In the genomic region with DNA sequence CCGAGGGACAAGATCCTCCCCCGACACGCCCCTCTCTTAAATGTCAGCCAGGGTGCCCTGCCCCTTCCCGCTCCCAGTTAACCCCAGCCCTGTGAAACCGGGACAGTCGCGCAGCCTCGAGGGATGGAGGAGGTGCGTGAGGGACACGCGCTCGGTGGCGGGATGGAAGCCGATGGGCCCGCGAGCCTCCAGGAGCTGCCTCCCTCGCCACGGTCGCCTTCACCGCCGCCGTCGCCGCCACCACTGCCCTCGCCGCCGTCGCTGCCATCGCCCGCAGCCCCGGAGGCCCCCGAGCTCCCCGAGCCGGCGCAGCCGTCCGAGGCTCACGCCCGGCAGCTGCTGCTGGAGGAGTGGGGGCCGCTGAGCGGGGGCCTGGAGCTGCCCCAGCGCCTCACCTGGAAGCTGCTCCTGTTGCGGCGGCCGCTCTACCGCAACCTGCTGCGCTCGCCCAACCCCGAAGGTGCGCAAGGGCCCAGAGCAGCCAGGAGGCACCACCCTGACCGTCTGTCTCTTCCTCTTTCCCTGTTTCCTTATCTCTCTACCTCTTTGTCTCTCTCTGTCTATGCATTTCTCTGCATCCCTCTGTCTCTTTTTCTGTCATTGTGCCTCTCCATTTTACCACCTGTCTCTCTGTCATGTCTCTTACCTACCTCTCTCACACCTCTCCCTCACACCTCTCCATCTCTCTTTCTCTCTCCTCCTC, we compare ENCODE assay signal across 11 cellular contexts. TPM values are rescaled to one million over a fixed set of nuclear protein-coding genes. Genes with fewer than 3 reads are reported as not detected.
A peak's percentile ranks its signal among the peaks of the same experiment; 100 is the strongest.
DNase-seq lines count a peak whose midpoint lies in the region; ATAC-seq and TF ChIP-seq lines count a peak whose summit lies in the region.
"Had no signal": no experiment of that assay in that cellular context is flagged by ENCODE, and none has a peak within 500 bp of the region (broad histone marks: within the 10 kb centered on the region; RNA-seq: fewer than 3 reads in every experiment).

A gene with protein sequence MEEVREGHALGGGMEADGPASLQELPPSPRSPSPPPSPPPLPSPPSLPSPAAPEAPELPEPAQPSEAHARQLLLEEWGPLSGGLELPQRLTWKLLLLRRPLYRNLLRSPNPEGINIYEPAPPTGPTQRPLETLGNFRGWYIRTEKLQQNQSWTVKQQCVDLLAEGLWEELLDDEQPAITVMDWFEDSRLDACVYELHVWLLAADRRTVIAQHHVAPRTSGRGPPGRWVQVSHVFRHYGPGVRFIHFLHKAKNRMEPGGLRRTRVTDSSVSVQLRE (plus strand): TSS at position 105 of the 703 bp plus-strand sequence. CDS start 19 bp downstream, at position 124.

- H3K4me1 ChIP-seq in cardiac muscle cell (ENCODE audit: low read depth) = no peaks in the 10 kb centered on the region
- no peaks in the 10 kb centered on the region for H3K4me1 ChIP-seq in iPS-18a (ENCODE audit: control insufficient read depth, low read depth, low read length)
- peaks cover 4 to 6% of the 10 kb centered on the region in 2 donors for H3K4me1 ChIP-seq in thoracic aorta (ENCODE audit: control insufficient read depth in 1 of 2, low read depth in 2 of 2)

- H3K4me1 Mint-ChIP-seq in WTC11 = peaks cover 22% of the 10 kb centered on the region

- H3K9me3 ChIP-seq in cardiac muscle cell (ENCODE audit: low read depth) = no peaks in the 10 kb centered on the region
- no peaks in the 10 kb centered on the region for H3K9me3 ChIP-seq in iPS-18a (ENCODE audit: control insufficient read depth, low read depth, low read length)
- H3K9me3 ChIP-seq in thoracic aorta = no peaks in the 10 kb centered on the region

- H3K27ac Mint-ChIP-seq in WTC11 = no peak within 1 kb of the TSS

- H3K27ac ChIP-seq in cardiac muscle cell (no peak within 1 kb of the TSS), iPS-18a (ENCODE audit: low read length) (no peak within 1 kb of the TSS), thoracic aorta (no peak within 1 kb of the TSS)

- TF ChIP-seq CTCF in cardiac muscle cell (IDR thresholded peaks at IDR 0.05; ENCODE audit: low read depth, low read length) (no peak), WTC11 (IDR thresholded peaks at IDR 0.05) (no peak), thoracic aorta (IDR thresholded peaks at IDR 0.05) (no peak)

- no peaks in the 10 kb centered on the region for H3K36me3 ChIP-seq in cardiac muscle cell
- H3K36me3 ChIP-seq in iPS-18a (ENCODE audit: control insufficient read depth, low read depth, low read length) = no peaks in the 10 kb centered on the region
- H3K36me3 ChIP-seq in thoracic aorta = no peaks in the 10 kb centered on the region

- POLR2A ChIA-PET in WTC11 (lab: Charles Lee) = no interaction called here

- H3K9me3 Mint-ChIP-seq in WTC11 = no peaks in the 10 kb centered on the region

- H3K9ac ChIP-seq in iPS-18a (ENCODE audit: low read length) = no peak within 1 kb of the TSS

- peaks cover 64% of the 10 kb centered on the region for H3K27me3 Mint-ChIP-seq in WTC11 (ENCODE audit: low read depth)

- peak within 1 kb of the TSS; percentile 31 for H3K4me3 ChIP-seq in cardiac muscle cell
- H3K4me3 ChIP-seq in iPS-18a (ENCODE audit: low read length) = peak within 1 kb of the TSS; percentile 35
- peak within 1 kb of the TSS; percentile 21 for H3K4me3 ChIP-seq in thoracic aorta

- no peaks in the 10 kb centered on the region for H3K36me3 Mint-ChIP-seq in WTC11

- CTCF ChIA-PET in WTC11 (lab: Charles Lee) = interaction anchor here (0.6 to 5.1 kb wide), 10 partner anchors 10 to 207 kb away, joined by 3 to 26 read pairs (median 4); a partner anchor contains a TSS

- intact Hi-C loops in Right ventricle myocardium inferior (cut with DNase I) = no loop called here

- no peak for ATAC-seq in Right ventricle myocardium inferior
- ATAC-seq in WTC11 = peak; percentile 62
- ATAC-seq in thoracic aorta (ENCODE audit: insufficient number of reproducible peaks, low FRiP score, low read depth) = no peak
- no peak for ATAC-seq in HG03097 (IDR thresholded peaks at IDR 0.05; ENCODE audit: low FRiP score, unreplicated experiment)

- DNase-seq in cardiac muscle cell (ENCODE audit: low read depth in 1 of 2, low spot score in 1 of 2) (peak in 1 of 2 donors; percentile 52), Right ventricle myocardium inferior (ENCODE audit: missing footprints) (no peak), WTC11 (ENCODE audit: low spot score) (peak; percentile 68), thoracic aorta (ENCODE audit: low spot score) (no peak), cortex of kidney (lab: John Stamatoyannopoulos, UW) (no peak), DMS79 treated with DMSO at 0.1 percent for 48 hours (lab: John Stamatoyannopoulos, UW) (no peak)
- DNase-seq: NCI-H510A had no signal

- H3K4me3 Mint-ChIP-seq in WTC11 = peak within 1 kb of the TSS; percentile 67

- H3K27me3 ChIP-seq in cardiac muscle cell = peaks cover 16% of the 10 kb centered on the region
- H3K27me3 ChIP-seq in iPS-18a (ENCODE audit: control insufficient read depth, insufficient read depth, low read length) = peaks cover 41% of the 10 kb centered on the region
- H3K27me3 ChIP-seq in thoracic aorta (replicated peaks; ENCODE audit: insufficient read depth) = peaks cover 6% of the 10 kb centered on the region

TF ChIP-seq in WTC11, 78 proteins besides CTCF, POLR2A, EP300 and RAD21 (continues in another document):
- TF ChIP-seq NFE2L1 (CRISPR knock-in tag; IDR thresholded peaks at IDR 0.05) (peak; percentile 81; the same call in 1 of the 2 replicates), RORB (CRISPR knock-in tag; IDR thresholded peaks at IDR 0.05) (no peak)
- TF ChIP-seq, protein P1, sequence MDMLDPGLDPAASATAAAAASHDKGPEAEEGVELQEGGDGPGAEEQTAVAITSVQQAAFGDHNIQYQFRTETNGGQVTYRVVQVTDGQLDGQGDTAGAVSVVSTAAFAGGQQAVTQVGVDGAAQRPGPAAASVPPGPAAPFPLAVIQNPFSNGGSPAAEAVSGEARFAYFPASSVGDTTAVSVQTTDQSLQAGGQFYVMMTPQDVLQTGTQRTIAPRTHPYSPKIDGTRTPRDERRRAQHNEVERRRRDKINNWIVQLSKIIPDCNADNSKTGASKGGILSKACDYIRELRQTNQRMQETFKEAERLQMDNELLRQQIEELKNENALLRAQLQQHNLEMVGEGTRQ (CRISPR knock-in tag; IDR thresholded peaks at IDR 0.05) = no peak
- TF ChIP-seq, protein P2, sequence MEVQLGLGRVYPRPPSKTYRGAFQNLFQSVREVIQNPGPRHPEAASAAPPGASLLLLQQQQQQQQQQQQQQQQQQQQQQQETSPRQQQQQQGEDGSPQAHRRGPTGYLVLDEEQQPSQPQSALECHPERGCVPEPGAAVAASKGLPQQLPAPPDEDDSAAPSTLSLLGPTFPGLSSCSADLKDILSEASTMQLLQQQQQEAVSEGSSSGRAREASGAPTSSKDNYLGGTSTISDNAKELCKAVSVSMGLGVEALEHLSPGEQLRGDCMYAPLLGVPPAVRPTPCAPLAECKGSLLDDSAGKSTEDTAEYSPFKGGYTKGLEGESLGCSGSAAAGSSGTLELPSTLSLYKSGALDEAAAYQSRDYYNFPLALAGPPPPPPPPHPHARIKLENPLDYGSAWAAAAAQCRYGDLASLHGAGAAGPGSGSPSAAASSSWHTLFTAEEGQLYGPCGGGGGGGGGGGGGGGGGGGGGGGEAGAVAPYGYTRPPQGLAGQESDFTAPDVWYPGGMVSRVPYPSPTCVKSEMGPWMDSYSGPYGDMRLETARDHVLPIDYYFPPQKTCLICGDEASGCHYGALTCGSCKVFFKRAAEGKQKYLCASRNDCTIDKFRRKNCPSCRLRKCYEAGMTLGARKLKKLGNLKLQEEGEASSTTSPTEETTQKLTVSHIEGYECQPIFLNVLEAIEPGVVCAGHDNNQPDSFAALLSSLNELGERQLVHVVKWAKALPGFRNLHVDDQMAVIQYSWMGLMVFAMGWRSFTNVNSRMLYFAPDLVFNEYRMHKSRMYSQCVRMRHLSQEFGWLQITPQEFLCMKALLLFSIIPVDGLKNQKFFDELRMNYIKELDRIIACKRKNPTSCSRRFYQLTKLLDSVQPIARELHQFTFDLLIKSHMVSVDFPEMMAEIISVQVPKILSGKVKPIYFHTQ (CRISPR knock-in tag; IDR thresholded peaks at IDR 0.05) = no peak
- TF ChIP-seq, protein P3, sequence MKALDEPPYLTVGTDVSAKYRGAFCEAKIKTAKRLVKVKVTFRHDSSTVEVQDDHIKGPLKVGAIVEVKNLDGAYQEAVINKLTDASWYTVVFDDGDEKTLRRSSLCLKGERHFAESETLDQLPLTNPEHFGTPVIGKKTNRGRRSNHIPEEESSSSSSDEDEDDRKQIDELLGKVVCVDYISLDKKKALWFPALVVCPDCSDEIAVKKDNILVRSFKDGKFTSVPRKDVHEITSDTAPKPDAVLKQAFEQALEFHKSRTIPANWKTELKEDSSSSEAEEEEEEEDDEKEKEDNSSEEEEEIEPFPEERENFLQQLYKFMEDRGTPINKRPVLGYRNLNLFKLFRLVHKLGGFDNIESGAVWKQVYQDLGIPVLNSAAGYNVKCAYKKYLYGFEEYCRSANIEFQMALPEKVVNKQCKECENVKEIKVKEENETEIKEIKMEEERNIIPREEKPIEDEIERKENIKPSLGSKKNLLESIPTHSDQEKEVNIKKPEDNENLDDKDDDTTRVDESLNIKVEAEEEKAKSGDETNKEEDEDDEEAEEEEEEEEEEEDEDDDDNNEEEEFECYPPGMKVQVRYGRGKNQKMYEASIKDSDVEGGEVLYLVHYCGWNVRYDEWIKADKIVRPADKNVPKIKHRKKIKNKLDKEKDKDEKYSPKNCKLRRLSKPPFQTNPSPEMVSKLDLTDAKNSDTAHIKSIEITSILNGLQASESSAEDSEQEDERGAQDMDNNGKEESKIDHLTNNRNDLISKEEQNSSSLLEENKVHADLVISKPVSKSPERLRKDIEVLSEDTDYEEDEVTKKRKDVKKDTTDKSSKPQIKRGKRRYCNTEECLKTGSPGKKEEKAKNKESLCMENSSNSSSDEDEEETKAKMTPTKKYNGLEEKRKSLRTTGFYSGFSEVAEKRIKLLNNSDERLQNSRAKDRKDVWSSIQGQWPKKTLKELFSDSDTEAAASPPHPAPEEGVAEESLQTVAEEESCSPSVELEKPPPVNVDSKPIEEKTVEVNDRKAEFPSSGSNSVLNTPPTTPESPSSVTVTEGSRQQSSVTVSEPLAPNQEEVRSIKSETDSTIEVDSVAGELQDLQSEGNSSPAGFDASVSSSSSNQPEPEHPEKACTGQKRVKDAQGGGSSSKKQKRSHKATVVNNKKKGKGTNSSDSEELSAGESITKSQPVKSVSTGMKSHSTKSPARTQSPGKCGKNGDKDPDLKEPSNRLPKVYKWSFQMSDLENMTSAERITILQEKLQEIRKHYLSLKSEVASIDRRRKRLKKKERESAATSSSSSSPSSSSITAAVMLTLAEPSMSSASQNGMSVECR (CRISPR knock-in tag; IDR thresholded peaks at IDR 0.05; ENCODE audit: borderline replicate concordance) = peak; percentile 86

RNA-seq across cellular contexts. Expression of the gene that starts here (rescaled TPM):
- total RNA-seq in cardiac muscle cell (10.3 and 16.1 TPM in 2 replicates), Right ventricle myocardium inferior (not detected), WTC11 (2021) (2.0 to 2.5 TPM (median 2.2 TPM) in 3 replicates), thoracic aorta (under 1 TPM in 1 of 2 donors, not detected in 1; 0.27 TPM)
- polyA plus RNA-seq in cardiac muscle cell = 10.0 and 17.5 TPM in 2 replicates
- total RNA-seq: astrocyte, posterior vena cava had no signal
